1 cellular context compared by ENCODE assay signal in genomic region chr1:248839168-248839555, GRCh38.
TF ChIP-seq lines count a peak whose summit lies in the region.

No MANE protein-coding gene starts in this region.

TF ChIP-seq in A549, 52 proteins besides CTCF, POLR2A, EP300 and RAD21:
- TF ChIP-seq, protein P1, sequence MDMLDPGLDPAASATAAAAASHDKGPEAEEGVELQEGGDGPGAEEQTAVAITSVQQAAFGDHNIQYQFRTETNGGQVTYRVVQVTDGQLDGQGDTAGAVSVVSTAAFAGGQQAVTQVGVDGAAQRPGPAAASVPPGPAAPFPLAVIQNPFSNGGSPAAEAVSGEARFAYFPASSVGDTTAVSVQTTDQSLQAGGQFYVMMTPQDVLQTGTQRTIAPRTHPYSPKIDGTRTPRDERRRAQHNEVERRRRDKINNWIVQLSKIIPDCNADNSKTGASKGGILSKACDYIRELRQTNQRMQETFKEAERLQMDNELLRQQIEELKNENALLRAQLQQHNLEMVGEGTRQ (IDR thresholded peaks at IDR 0.05): peak; percentile 9; the same call in 1 of the 2 replicates
- TF ChIP-seq MAZ (IDR thresholded peaks at IDR 0.05; ENCODE audit: borderline replicate concordance, low read depth, low read length): no peak
